1 cellular context compared by ENCODE assay signal in the genomic region with DNA sequence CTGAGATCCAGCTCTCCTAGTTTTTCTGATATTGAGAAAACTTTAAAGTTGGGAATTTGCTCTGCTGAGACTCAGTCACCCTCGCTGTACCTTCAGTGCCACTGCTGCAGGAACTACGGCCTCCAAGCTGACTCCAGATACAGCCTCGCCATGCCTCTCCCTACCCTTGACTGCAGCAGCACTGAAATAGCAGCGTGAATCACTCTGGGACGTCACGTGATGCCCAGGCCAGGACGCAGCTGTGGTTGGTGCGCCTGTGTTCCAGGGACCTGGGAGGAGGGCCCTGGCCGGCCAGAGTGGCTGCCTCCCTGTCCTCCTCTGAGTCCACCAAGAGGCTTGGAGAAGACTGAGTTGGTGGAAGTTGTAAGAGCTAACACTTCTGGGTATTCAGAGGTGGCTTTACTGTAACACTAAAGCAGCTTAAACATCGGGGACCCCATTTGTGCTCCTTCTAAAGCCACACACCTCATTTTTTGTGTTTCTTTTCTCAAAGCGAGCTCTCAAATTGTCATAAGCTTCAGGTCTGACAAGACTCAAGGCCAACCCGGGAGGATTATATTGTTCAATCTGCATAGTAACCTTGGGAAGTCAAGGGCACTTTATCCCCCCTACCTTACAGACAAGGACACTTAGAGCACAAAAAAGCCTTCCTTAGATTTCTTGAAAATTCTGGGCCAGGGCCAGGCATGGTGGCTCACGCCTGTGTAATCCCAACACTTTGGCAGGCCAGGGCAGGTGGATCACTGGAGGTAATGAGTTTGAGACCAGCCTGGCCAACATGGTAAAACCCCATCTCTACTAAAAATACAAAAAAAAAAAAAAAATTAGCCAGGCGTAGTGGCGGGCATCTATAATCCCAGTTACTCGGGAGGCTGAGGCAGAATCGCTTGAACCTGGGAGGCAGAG.
A peak's percentile ranks its signal among the peaks of the same experiment; 100 is the strongest.
TF ChIP-seq lines count a peak whose summit lies in the region.

No MANE protein-coding gene starts in this region.

TF ChIP-seq in endothelial cell of umbilical vein, 7 proteins besides CTCF, POLR2A, EP300 and RAD21:
- TF ChIP-seq MYC (IDR thresholded peaks at IDR 0.05; ENCODE audit: low read depth, low read length) (no peak), FOS (IDR thresholded peaks at IDR 0.05; ENCODE audit: borderline replicate concordance, insufficient read depth, low read length) (peak; percentile 73), EZH2 (IDR thresholded peaks at IDR 0.05; ENCODE audit: borderline replicate concordance, low read depth, low read length, severe bottlenecking) (no peak), GATA2 (IDR thresholded peaks at IDR 0.05; ENCODE audit: insufficient read depth, insufficient read length, low read depth, low read length) (no peak), JUN (IDR thresholded peaks at IDR 0.05; ENCODE audit: borderline replicate concordance, insufficient read depth, insufficient read length, low read depth) (peak; percentile 67), POLR2AphosphoS5 (IDR thresholded peaks at IDR 0.05; ENCODE audit: insufficient read depth, low read depth, low read length) (peak; percentile 83)
- TF ChIP-seq, protein P1, sequence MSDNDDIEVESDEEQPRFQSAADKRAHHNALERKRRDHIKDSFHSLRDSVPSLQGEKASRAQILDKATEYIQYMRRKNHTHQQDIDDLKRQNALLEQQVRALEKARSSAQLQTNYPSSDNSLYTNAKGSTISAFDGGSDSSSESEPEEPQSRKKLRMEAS (IDR thresholded peaks at IDR 0.05; ENCODE audit: insufficient read depth, insufficient read length) = peak; percentile 97
